1 cellular context compared by ENCODE assay signal in genomic region chr6:122788663-122789062, GRCh38.
TF ChIP-seq lines count a peak whose summit lies in the region.

No MANE protein-coding gene starts in this region.

TF ChIP-seq in GM12878, 131 proteins besides CTCF, POLR2A, EP300 and RAD21 (continued from another document):
- no peak for TF ChIP-seq FOS (IDR thresholded peaks at IDR 0.05; ENCODE audit: borderline replicate concordance, extremely low read depth, insufficient read length)
- TF ChIP-seq ZSCAN29 (IDR thresholded peaks at IDR 0.05) = no peak
- TF ChIP-seq CHD2 (IDR thresholded peaks at IDR 0.05; ENCODE audit: borderline replicate concordance, low read depth, low read length) = no peak
- no peak for TF ChIP-seq ZZZ3 (IDR thresholded peaks at IDR 0.05; ENCODE audit: control insufficient read depth, insufficient read length, low read depth)
- TF ChIP-seq RCOR1 (conservative IDR thresholded peaks at IDR 0.05; ENCODE audit: low read depth, low read length) = no peak
- TF ChIP-seq FOXM1 (IDR thresholded peaks at IDR 0.05; ENCODE audit: low read depth, low read length) = no peak
- TF ChIP-seq PKNOX1 (IDR thresholded peaks at IDR 0.05) = no peak
TF ChIP-seq in GM12878: peak in this region for 0.
